2 cellular contexts compared by ENCODE assay signal in genomic region chr14:89531661-89532335, GRCh38.
TF ChIP-seq lines count a peak whose summit lies in the region.

No MANE protein-coding gene starts in this region.

TF ChIP-seq in IMR-90, 13 proteins besides CTCF, POLR2A, EP300 and RAD21:
- TF ChIP-seq SMC3 (IDR thresholded peaks at IDR 0.05; ENCODE audit: low read depth, low read length): no peak
- no peak for TF ChIP-seq FOS (IDR thresholded peaks at IDR 0.05; ENCODE audit: low read depth, low read length)
- TF ChIP-seq RFX5 (IDR thresholded peaks at IDR 0.05; ENCODE audit: low read depth, low read length): no peak
- no peak for TF ChIP-seq CEBPB (IDR thresholded peaks at IDR 0.05; ENCODE audit: low read depth, low read length)
- TF ChIP-seq MAFK (IDR thresholded peaks at IDR 0.05; ENCODE audit: low read depth, low read length): no peak
- no peak for TF ChIP-seq ELK1 (IDR thresholded peaks at IDR 0.05; ENCODE audit: borderline replicate concordance, low read depth, low read length)
- no peak for TF ChIP-seq USF2 (IDR thresholded peaks at IDR 0.05; ENCODE audit: low read depth, low read length)
- no peak for TF ChIP-seq CHD1 (IDR thresholded peaks at IDR 0.05; ENCODE audit: low read depth, low read length)
- TF ChIP-seq RCOR1 (IDR thresholded peaks at IDR 0.05; ENCODE audit: insufficient replicate concordance, low read length): no peak
- TF ChIP-seq BHLHE40 (IDR thresholded peaks at IDR 0.05; ENCODE audit: low read depth, low read length): no peak
- no peak for TF ChIP-seq NFE2L2 (IDR thresholded peaks at IDR 0.05; ENCODE audit: low read depth, low read length)

TF ChIP-seq in H1, 55 proteins besides CTCF, POLR2A, EP300 and RAD21:
- TF ChIP-seq MAX (IDR thresholded peaks at IDR 0.05) (no peak), HDAC6 (IDR thresholded peaks at IDR 0.05; ENCODE audit: low read depth, low read length) (no peak), YY1 (IDR thresholded peaks at IDR 0.05; ENCODE audit: low read depth, low read length) (no peak)
